ENCODE assay signal across 1 cellular context in the genomic region with DNA sequence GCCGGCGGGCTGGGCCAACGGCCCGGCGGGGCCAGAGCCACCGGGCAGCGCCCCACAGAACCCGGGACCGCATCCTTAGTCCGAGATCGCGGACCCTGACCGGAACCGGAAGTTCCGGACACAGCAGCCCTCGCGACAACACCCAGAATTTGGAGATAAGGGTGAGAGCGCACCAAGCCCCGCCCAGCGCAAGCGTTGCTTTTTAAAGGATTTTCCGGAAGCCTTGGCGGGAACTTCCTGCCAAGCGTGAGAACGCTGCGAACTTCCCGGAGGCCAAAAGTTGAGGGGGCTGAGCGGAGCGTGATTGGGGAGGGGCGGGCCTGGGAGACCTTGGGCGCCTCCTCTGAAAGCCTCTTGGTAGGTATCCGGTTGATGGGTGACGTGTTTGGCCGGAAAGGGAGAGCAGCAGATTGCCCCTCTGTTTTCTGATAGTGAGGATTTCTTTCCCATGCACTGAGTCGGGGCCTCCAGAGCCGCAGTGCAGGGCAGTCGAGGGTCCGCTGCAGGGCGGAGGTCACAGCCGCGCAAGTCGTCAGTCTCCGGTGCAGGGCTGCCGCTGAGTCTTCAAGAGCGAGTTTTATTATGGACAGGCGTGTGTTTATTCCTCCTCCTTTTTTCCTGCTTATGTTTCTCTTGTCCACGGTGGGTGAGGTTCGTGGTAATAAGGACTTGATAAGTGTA.
TF ChIP-seq lines count a peak whose summit lies in the region.

A gene with protein sequence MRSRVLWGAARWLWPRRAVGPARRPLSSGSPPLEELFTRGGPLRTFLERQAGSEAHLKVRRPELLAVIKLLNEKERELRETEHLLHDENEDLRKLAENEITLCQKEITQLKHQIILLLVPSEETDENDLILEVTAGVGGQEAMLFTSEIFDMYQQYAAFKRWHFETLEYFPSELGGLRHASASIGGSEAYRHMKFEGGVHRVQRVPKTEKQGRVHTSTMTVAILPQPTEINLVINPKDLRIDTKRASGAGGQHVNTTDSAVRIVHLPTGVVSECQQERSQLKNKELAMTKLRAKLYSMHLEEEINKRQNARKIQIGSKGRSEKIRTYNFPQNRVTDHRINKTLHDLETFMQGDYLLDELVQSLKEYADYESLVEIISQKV (minus strand): TSS at position 97 of the 681 bp plus-strand sequence. CDS start 24 bp downstream, at position 73.

TF ChIP-seq in GM23338, 12 proteins besides CTCF, POLR2A, EP300 and RAD21 (continued from another document):
- TF ChIP-seq, protein P1, sequence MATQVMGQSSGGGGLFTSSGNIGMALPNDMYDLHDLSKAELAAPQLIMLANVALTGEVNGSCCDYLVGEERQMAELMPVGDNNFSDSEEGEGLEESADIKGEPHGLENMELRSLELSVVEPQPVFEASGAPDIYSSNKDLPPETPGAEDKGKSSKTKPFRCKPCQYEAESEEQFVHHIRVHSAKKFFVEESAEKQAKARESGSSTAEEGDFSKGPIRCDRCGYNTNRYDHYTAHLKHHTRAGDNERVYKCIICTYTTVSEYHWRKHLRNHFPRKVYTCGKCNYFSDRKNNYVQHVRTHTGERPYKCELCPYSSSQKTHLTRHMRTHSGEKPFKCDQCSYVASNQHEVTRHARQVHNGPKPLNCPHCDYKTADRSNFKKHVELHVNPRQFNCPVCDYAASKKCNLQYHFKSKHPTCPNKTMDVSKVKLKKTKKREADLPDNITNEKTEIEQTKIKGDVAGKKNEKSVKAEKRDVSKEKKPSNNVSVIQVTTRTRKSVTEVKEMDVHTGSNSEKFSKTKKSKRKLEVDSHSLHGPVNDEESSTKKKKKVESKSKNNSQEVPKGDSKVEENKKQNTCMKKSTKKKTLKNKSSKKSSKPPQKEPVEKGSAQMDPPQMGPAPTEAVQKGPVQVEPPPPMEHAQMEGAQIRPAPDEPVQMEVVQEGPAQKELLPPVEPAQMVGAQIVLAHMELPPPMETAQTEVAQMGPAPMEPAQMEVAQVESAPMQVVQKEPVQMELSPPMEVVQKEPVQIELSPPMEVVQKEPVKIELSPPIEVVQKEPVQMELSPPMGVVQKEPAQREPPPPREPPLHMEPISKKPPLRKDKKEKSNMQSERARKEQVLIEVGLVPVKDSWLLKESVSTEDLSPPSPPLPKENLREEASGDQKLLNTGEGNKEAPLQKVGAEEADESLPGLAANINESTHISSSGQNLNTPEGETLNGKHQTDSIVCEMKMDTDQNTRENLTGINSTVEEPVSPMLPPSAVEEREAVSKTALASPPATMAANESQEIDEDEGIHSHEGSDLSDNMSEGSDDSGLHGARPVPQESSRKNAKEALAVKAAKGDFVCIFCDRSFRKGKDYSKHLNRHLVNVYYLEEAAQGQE (IDR thresholded peaks at IDR 0.05; ENCODE audit: unreplicated experiment): no peak
- TF ChIP-seq POLR2AphosphoS5 (IDR thresholded peaks at IDR 0.05; ENCODE audit: low read depth) (peak; percentile 64; the same call in 1 of the 2 replicates), STAT1 (IDR thresholded peaks at IDR 0.05; ENCODE audit: unreplicated experiment) (no peak), ZNF114 (CRISPR knock-in tag; IDR thresholded peaks at IDR 0.05) (no peak), CREB1 (CRISPR knock-in tag; IDR thresholded peaks at IDR 0.05; ENCODE audit: low read depth) (peak; percentile 67), EZH2phosphoT487 (IDR thresholded peaks at IDR 0.05; ENCODE audit: unreplicated experiment) (no peak), EZH2 (IDR thresholded peaks at IDR 0.05; ENCODE audit: low read depth, unreplicated experiment) (no peak), JUNB (IDR thresholded peaks at IDR 0.05; ENCODE audit: unreplicated experiment) (no peak), ZNF331 (CRISPR knock-in tag; IDR thresholded peaks at IDR 0.05; ENCODE audit: low read depth) (no peak)
- TF ChIP-seq, protein P2, sequence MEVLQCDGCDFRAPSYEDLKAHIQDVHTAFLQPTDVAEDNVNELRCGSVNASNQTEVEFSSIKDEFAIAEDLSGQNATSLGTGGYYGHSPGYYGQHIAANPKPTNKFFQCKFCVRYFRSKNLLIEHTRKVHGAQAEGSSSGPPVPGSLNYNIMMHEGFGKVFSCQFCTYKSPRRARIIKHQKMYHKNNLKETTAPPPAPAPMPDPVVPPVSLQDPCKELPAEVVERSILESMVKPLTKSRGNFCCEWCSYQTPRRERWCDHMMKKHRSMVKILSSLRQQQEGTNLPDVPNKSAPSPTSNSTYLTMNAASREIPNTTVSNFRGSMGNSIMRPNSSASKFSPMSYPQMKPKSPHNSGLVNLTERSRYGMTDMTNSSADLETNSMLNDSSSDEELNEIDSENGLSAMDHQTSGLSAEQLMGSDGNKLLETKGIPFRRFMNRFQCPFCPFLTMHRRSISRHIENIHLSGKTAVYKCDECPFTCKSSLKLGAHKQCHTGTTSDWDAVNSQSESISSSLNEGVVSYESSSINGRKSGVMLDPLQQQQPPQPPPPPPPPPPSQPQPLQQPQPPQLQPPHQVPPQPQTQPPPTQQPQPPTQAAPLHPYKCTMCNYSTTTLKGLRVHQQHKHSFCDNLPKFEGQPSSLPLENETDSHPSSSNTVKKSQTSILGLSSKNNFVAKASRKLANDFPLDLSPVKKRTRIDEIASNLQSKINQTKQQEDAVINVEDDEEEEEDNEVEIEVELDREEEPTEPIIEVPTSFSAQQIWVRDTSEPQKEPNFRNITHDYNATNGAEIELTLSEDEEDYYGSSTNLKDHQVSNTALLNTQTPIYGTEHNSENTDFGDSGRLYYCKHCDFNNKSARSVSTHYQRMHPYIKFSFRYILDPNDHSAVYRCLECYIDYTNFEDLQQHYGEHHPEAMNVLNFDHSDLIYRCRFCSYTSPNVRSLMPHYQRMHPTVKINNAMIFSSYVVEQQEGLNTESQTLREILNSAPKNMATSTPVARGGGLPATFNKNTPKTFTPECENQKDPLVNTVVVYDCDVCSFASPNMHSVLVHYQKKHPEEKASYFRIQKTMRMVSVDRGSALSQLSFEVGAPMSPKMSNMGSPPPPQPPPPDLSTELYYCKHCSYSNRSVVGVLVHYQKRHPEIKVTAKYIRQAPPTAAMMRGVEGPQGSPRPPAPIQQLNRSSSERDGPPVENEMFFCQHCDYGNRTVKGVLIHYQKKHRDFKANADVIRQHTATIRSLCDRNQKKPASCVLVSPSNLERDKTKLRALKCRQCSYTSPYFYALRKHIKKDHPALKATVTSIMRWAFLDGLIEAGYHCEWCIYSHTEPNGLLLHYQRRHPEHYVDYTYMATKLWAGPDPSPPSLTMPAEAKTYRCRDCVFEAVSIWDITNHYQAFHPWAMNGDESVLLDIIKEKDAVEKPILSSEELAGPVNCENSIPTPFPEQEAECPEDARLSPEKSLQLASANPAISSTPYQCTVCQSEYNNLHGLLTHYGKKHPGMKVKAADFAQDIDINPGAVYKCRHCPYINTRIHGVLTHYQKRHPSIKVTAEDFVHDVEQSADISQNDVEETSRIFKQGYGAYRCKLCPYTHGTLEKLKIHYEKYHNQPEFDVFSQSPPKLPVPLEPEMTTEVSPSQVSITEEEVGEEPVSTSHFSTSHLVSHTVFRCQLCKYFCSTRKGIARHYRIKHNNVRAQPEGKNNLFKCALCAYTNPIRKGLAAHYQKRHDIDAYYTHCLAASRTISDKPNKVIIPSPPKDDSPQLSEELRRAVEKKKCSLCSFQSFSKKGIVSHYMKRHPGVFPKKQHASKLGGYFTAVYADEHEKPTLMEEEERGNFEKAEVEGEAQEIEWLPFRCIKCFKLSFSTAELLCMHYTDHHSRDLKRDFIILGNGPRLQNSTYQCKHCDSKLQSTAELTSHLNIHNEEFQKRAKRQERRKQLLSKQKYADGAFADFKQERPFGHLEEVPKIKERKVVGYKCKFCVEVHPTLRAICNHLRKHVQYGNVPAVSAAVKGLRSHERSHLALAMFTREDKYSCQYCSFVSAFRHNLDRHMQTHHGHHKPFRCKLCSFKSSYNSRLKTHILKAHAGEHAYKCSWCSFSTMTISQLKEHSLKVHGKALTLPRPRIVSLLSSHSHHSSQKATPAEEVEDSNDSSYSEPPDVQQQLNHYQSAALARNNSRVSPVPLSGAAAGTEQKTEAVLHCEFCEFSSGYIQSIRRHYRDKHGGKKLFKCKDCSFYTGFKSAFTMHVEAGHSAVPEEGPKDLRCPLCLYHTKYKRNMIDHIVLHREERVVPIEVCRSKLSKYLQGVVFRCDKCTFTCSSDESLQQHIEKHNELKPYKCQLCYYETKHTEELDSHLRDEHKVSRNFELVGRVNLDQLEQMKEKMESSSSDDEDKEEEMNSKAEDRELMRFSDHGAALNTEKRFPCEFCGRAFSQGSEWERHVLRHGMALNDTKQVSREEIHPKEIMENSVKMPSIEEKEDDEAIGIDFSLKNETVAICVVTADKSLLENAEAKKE (CRISPR knock-in tag; IDR thresholded peaks at IDR 0.05): no peak
- TF ChIP-seq, protein P3, sequence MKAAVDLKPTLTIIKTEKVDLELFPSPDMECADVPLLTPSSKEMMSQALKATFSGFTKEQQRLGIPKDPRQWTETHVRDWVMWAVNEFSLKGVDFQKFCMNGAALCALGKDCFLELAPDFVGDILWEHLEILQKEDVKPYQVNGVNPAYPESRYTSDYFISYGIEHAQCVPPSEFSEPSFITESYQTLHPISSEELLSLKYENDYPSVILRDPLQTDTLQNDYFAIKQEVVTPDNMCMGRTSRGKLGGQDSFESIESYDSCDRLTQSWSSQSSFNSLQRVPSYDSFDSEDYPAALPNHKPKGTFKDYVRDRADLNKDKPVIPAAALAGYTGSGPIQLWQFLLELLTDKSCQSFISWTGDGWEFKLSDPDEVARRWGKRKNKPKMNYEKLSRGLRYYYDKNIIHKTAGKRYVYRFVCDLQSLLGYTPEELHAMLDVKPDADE (IDR thresholded peaks at IDR 0.05): peak; percentile 66
TF ChIP-seq in GM23338: peak in this region for 3.
